ENCODE assay signal across 1 cellular context in the genomic region with DNA sequence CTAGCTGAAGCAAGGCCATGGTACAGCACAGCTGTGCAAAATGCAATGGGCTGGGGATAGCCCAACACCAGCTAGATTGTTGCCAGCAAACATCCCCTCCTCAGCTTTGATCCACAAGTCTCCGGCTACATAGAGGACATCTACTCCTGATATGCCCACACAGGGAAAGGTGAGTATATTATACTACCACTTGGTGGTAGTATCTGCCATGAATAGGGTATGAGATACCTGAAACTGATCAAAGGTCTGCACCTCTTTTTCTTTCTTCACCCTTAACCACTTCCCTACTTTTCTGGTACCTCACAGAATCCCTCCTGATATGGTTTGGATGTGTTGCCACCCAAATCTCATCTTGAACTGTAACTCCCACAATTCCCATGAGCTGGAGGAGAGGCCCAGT.
TF ChIP-seq lines count a peak whose summit lies in the region.

No MANE protein-coding gene starts in this region.

TF ChIP-seq in GM12878, 131 proteins besides CTCF, POLR2A, EP300 and RAD21 (continued from another document):
- TF ChIP-seq YY1 (IDR thresholded peaks at IDR 0.05; ENCODE audit: low read depth, low read length): no peak
